16 cellular contexts compared by ENCODE assay signal in the genomic region with DNA sequence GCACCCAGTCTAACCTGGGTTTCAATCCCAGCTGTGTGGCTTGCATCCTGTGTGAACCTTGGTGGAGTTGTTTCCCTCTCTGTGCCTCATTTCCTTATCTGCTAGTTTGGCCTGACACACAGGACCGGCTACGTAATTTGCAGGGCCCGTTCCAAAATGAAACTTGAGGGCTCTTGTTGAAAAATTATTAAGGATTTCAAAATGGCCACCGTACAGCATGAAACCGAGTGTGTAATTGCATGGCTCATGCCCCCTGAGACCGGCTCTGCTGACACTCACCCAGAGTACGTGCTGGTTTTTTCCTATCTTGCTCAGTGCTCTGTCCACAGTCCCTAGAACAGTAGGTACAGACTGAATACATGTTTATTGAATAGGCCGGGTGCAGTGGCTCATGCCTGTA. TPM values are rescaled to one million over a fixed set of nuclear protein-coding genes. Genes with fewer than 3 reads are reported as not detected.
"Had no signal": no experiment of that assay in that cellular context is flagged by ENCODE, and none has a peak within 500 bp of the region (broad histone marks: within the 10 kb centered on the region; RNA-seq: fewer than 3 reads in every experiment).

No MANE protein-coding gene starts in this region.

RNA-seq across cellular contexts. Expression of a gene that starts 24.4 kb away (rescaled TPM):
- total RNA-seq: activated CD4-positive, alpha-beta memory T cell treated with anti-CD3 and anti-CD28 coated beads, Interleukin-2, amount 10 ng/mL, durations not matched to agents 7 days and 5 days; activated CD4-positive, alpha-beta T cell treated with anti-CD3 and anti-CD28 coated beads for 36 hours; activated CD4-positive, alpha-beta T cell treated with anti-CD3 and anti-CD28 coated beads, Interleukin-2, amount 10 ng/mL, durations not matched to agents 7 days and 5 days; activated CD8-positive, alpha-beta memory T cell treated with anti-CD3 and anti-CD28 coated beads, Interleukin-2, amount 10 ng/mL, durations not matched to agents 7 days and 5 days; activated CD8-positive, alpha-beta T cell treated with anti-CD3 and anti-CD28 coated beads, Interleukin-2, amount 10 ng/mL, durations not matched to agents 7 days and 5 days; activated naive CD8-positive, alpha-beta T cell treated with anti-CD3 and anti-CD28 coated beads, Interleukin-2, amount 10 ng/mL, durations not matched to agents 7 days and 5 days; activated T-helper 2 cell treated with anti-CD3 and anti-CD28 coated beads, Interferon-gamma antibody, Interleukin-2, Interleukin-4, amounts not matched to agents 10 μg/mL and 5 μg/mL and 100 μg/mL, durations not matched to agents 14 hours and 24 hours and 36 hours; astrocyte; body of pancreas; breast epithelium; cardiac septum; T-cell; T-helper 1 cell treated with Interleukin-12 subunit alpha and Interleukin-12 subunit beta and Interleukin-4 antibody, amounts not matched to agents 30 ng/mL and 1 ng/mL, for 36 hours; T-helper 17 cell; T-helper 2 cell treated with Interferon-gamma antibody and Interleukin-4, amounts not matched to agents 100 ng/mL and 5 ng/mL, for 36 hours; WTC11 had no signal
